18 cellular contexts compared by ENCODE assay signal in the genomic region with DNA sequence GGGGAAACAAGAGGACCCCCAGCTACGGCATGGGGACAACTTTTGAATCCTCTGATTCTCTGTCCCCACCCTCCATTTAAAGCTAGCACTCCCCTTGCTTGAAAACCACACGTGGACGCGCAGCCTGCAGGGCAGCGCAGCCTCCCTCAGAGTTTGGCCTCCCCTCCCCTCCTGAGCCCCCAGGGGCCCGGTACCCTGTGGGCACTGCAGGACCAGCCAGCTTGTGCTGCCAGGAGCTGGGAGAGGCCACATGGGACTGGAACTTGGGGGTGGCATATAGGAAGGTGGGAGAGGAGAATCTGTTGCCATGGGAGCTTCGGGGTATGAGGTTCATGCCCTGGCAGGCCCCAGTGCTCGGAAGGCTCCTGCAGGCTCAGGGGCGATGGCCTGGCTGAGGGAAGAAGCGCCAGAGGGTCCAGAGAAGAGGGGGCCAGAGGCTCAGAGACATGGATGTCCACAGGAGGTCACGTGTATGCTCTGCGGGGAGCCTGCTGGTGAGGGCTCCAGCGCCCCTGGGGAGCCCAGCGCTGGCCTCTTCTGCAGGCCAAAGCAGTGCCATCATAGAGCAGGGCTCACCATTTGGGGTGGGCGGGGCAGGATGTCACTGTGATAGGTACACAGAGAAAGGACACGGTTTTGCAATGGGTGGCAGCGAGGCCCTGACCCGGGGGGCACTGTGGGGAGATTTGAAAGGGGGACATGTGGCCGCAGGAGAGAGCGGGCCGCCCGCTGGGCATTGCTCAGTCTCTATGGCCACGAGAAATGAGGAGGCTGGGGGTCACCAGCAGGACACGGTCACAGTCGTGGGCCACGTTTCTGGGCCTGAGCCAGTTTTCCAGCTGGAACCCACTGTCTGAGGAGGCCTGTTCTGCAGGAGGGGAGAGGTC.
"Had no signal": no experiment of that assay in that cellular context is flagged by ENCODE, and none has a peak within 500 bp of the region (broad histone marks: within the 10 kb centered on the region; RNA-seq: fewer than 3 reads in every experiment).

No MANE protein-coding gene starts in this region.

- H3K27me3 ChIP-seq: foreskin keratinocyte, hepatocyte, neutrophil, suprapubic skin, tibial artery, upper lobe of left lung, uterus had no signal

- H3K36me3 ChIP-seq: neutrophil, suprapubic skin, tibial artery, upper lobe of left lung, uterus had no signal

- H3K9me3 ChIP-seq: neutrophil, suprapubic skin, tibial artery, upper lobe of left lung, uterus had no signal

- H3K9me3 Mint-ChIP-seq: dendritic cell treated with granulocyte-macrophage colony-stimulating factor and Interleukin-4, amounts not matched to agents 40 ng/mL and 50 ng/mL, for 4 days; naive thymus-derived CD8-positive, alpha-beta T cell had no signal

- H3K4me3 Mint-ChIP-seq: dendritic cell treated with granulocyte-macrophage colony-stimulating factor and Interleukin-4, amounts not matched to agents 40 ng/mL and 50 ng/mL, for 4 days; naive thymus-derived CD8-positive, alpha-beta T cell had no signal

- DNase-seq: erythroblast; foreskin keratinocyte; head of caudate nucleus; left colon; mammary epithelial cell; naive thymus-derived CD8-positive, alpha-beta T cell; stimulated activated CD4-positive, alpha-beta T cell treated with anti-CD3 and anti-CD28 coated beads, Interleukin-12 subunit alpha, Interleukin-12 subunit beta, amount 100 ng/mL, for 4 hours; stimulated activated naive CD8-positive, alpha-beta T cell treated with anti-CD3 and anti-CD28 coated beads, Interleukin-15, Interleukin-2, amounts not matched to agents 100 U/mL and 50 U/mL, for 24 hours; tibial artery; uterus had no signal

- ATAC-seq: foreskin keratinocyte; left colon; naive thymus-derived CD8-positive, alpha-beta T cell; sciatic nerve had no signal

- H3K27ac Mint-ChIP-seq: dendritic cell treated with granulocyte-macrophage colony-stimulating factor and Interleukin-4, amounts not matched to agents 40 ng/mL and 50 ng/mL, for 4 days had no signal

- H2AFZ ChIP-seq: hepatocyte had no signal

- H3K4me1 ChIP-seq: foreskin keratinocyte, suprapubic skin, tibial artery, upper lobe of left lung, uterus had no signal

- H3K79me2 ChIP-seq: hepatocyte had no signal

- H3K27ac ChIP-seq: foreskin keratinocyte, hepatocyte, neutrophil, skin epidermis, suprapubic skin, tibial artery, upper lobe of left lung, uterus had no signal

- H3K4me2 ChIP-seq: hepatocyte had no signal

- H3K4me3 ChIP-seq: hepatocyte, skin epidermis, suprapubic skin, tibial artery, upper lobe of left lung, uterus had no signal

- FAIRE-seq: colon had no signal
